In genomic region chrX:52995974-52996304, GRCh38 we compare ENCODE assay signal across 8 cellular contexts. TPM values are rescaled to one million over a fixed set of nuclear protein-coding genes. Genes with fewer than 3 reads are reported as not detected.
DNase-seq lines count a peak whose midpoint lies in the region; ATAC-seq and TF ChIP-seq lines count a peak whose summit lies in the region.

No MANE protein-coding gene starts in this region.

- no peak for DNase-seq in activated CD4-positive, alpha-beta T cell treated with anti-CD3 and anti-CD28 coated beads for 36 hours
- no peak for DNase-seq in activated CD4-positive, alpha-beta T cell treated with anti-CD3 and anti-CD28 coated beads for 48 hours
- DNase-seq in activated CD4-positive, alpha-beta memory T cell treated with anti-CD3 and anti-CD28 coated beads, Interleukin-2, amount 10 ng/mL, durations not matched to agents 7 days and 5 days, result no peak
- no peak for DNase-seq in SKM-1 treated with dmso at 0.1 percent for 144 hours (lab: John Stamatoyannopoulos, UW; ENCODE audit: unreplicated experiment)
- DNase-seq in GM13977 (ENCODE audit: low spot score), result no peak

- H3K9ac ChIP-seq in iPS-20b (ENCODE audit: low read depth, low read length), result peak overlapping the region; percentile 93; the same call in 1 of the 2 replicates

- H3K36me3 ChIP-seq in iPS-20b (ENCODE audit: insufficient read depth, low read depth, low read length), result no peaks in the 10 kb centered on the region

- no peak for TF ChIP-seq CTCF in GM13977 (IDR thresholded peaks at IDR 0.05; ENCODE audit: extremely low read depth, insufficient read depth, missing control alignments)

- in situ Hi-C loops in GM13977 (cut with MboI; ENCODE audit: low pct_unique_long_range_greater_than_20kb, low sequenced_read_pairs, unreplicated experiment), result no loop called here

- no peaks in the 10 kb centered on the region for H3K9me3 ChIP-seq in iPS-20b (ENCODE audit: insufficient read depth, low read depth, low read length)

- H3K4me3 ChIP-seq in iPS-20b (ENCODE audit: low read length), result peak overlapping the region; percentile 84; the same call in 1 of the 2 replicates

- H3K36me3 Mint-ChIP-seq in activated CD4-positive, alpha-beta T cell treated with anti-CD3 and anti-CD28 coated beads for 36 hours (ENCODE audit: low read depth), result no peaks in the 10 kb centered on the region
- no peaks in the 10 kb centered on the region for H3K36me3 Mint-ChIP-seq in activated CD4-positive, alpha-beta memory T cell treated with anti-CD3 and anti-CD28 coated beads, Interleukin-2, amount 10 ng/mL, durations not matched to agents 7 days and 5 days (ENCODE audit: low read depth)

- H3K4me1 ChIP-seq in iPS-20b (ENCODE audit: insufficient read depth, low read length), result no peaks in the 10 kb centered on the region

- no peaks in the 10 kb centered on the region for H3K27me3 Mint-ChIP-seq in activated CD4-positive, alpha-beta T cell treated with anti-CD3 and anti-CD28 coated beads for 36 hours
- no peaks in the 10 kb centered on the region for H3K27me3 Mint-ChIP-seq in activated CD4-positive, alpha-beta memory T cell treated with anti-CD3 and anti-CD28 coated beads, Interleukin-2, amount 10 ng/mL, durations not matched to agents 7 days and 5 days

- peaks cover 26% of the 10 kb centered on the region for H3K4me1 Mint-ChIP-seq in activated CD4-positive, alpha-beta T cell treated with anti-CD3 and anti-CD28 coated beads for 36 hours
- H3K4me1 Mint-ChIP-seq in activated CD4-positive, alpha-beta memory T cell treated with anti-CD3 and anti-CD28 coated beads, Interleukin-2, amount 10 ng/mL, durations not matched to agents 7 days and 5 days, result peaks cover 25% of the 10 kb centered on the region

- H3K4me3 Mint-ChIP-seq in activated CD4-positive, alpha-beta T cell treated with anti-CD3 and anti-CD28 coated beads for 36 hours, result peak overlapping the region; percentile 87
- H3K4me3 Mint-ChIP-seq in activated CD4-positive, alpha-beta memory T cell treated with anti-CD3 and anti-CD28 coated beads, Interleukin-2, amount 10 ng/mL, durations not matched to agents 7 days and 5 days, result peak overlapping the region; percentile 94

- H3K27ac ChIP-seq in iPS-20b (ENCODE audit: low read length) (no peak overlapping the region), temporal lobe (ENCODE audit: low read depth, low read length) (peak overlapping the region; percentile 92)

- CTCF ChIA-PET in activated CD4-positive, alpha-beta T cell treated with anti-CD3 and anti-CD28 coated beads for 36 hours (lab: Charles Lee), result interaction anchor here (0.6 to 2.0 kb wide), 5 partner anchors 9 to 1535 kb away, joined by 3 to 7 read pairs (median 4); partner anchors contain the start of gene KDM5C
- CTCF ChIA-PET in activated CD4-positive, alpha-beta memory T cell treated with anti-CD3 and anti-CD28 coated beads, Interleukin-2, amount 10 ng/mL, durations not matched to agents 7 days and 5 days (lab: Charles Lee), result interaction anchor here (1.0 to 2.0 kb wide), 4 partner anchors 9 to 1537 kb away, joined by 3 to 5 read pairs (median 4); no protein-coding TSS in a partner anchor

- H3K9me3 Mint-ChIP-seq in activated CD4-positive, alpha-beta T cell treated with anti-CD3 and anti-CD28 coated beads for 36 hours (ENCODE audit: low read depth), result no peaks in the 10 kb centered on the region
- no peaks in the 10 kb centered on the region for H3K9me3 Mint-ChIP-seq in activated CD4-positive, alpha-beta memory T cell treated with anti-CD3 and anti-CD28 coated beads, Interleukin-2, amount 10 ng/mL, durations not matched to agents 7 days and 5 days

- H3K27me3 ChIP-seq in iPS-20b (ENCODE audit: insufficient read depth, low read length), result no peaks in the 10 kb centered on the region; the same call in 1 of the 2 replicates

- intact Hi-C loops in activated CD4-positive, alpha-beta T cell treated with anti-CD3 and anti-CD28 coated beads for 36 hours (cut with DNase I, micrococcal nuclease), result loop anchor here (1.0 to 5.0 kb wide), 8 partner anchors 86 to 1104 kb away; partner anchors contain the start of genes KANTR (in 1 of the 2), KDM5C (in 1 of the 2), MAGED1 (in 1 of the 2) and PHF8 (in 1 of the 2)

- no peak for ATAC-seq in activated CD4-positive, alpha-beta T cell treated with anti-CD3 and anti-CD28 coated beads for 36 hours
- no peak for ATAC-seq in GM18502 (IDR thresholded peaks at IDR 0.05; ENCODE audit: poor library complexity, unreplicated experiment)

- peak overlapping the region; percentile 99 for H3K27ac Mint-ChIP-seq in activated CD4-positive, alpha-beta T cell treated with anti-CD3 and anti-CD28 coated beads for 36 hours
- peak overlapping the region; percentile 97 for H3K27ac Mint-ChIP-seq in activated CD4-positive, alpha-beta memory T cell treated with anti-CD3 and anti-CD28 coated beads, Interleukin-2, amount 10 ng/mL, durations not matched to agents 7 days and 5 days

- POLR2A ChIA-PET in activated CD4-positive, alpha-beta T cell treated with anti-CD3 and anti-CD28 coated beads for 36 hours (lab: Charles Lee), result no interaction called here
- POLR2A ChIA-PET in activated CD4-positive, alpha-beta memory T cell treated with anti-CD3 and anti-CD28 coated beads, Interleukin-2, amount 10 ng/mL, durations not matched to agents 7 days and 5 days (lab: Charles Lee), result interaction anchor here (0.6 to 1.5 kb wide), 4 partner anchors 13 to 86 kb away, joined by 3 to 11 read pairs (median 4); partner anchors contain the start of gene TSPYL2

RNA-seq across cellular contexts. Expression of gene FAM156A, which starts 37.6 kb away (rescaled TPM):
- total RNA-seq in activated CD4-positive, alpha-beta T cell treated with anti-CD3 and anti-CD28 coated beads for 36 hours, result 10 to 100 TPM; 18.3 to 25.8 TPM
- 10 to 100 TPM; 18.5 to 21.0 TPM for total RNA-seq in activated CD4-positive, alpha-beta memory T cell treated with anti-CD3 and anti-CD28 coated beads, Interleukin-2, amount 10 ng/mL, durations not matched to agents 7 days and 5 days
- 16.5 TPM for total RNA-seq in temporal lobe

RNA-seq across cellular contexts. Expression of gene GPR173, which starts 52.6 kb away (rescaled TPM):
- total RNA-seq in activated CD4-positive, alpha-beta T cell treated with anti-CD3 and anti-CD28 coated beads for 36 hours, result under 1 TPM in 1 of 2 experiments, not detected in 1; 0.14 TPM
- total RNA-seq in activated CD4-positive, alpha-beta memory T cell treated with anti-CD3 and anti-CD28 coated beads, Interleukin-2, amount 10 ng/mL, durations not matched to agents 7 days and 5 days, result not detected
- 26.1 TPM for total RNA-seq in temporal lobe

Comparison
In these comparisons a context has a peak if more than half of its experiments do, and no peak if none do; other contexts are left out.
1. RNA of gene GPR173, which starts 52.6 kb away (total RNA-seq): 26.1 TPM in temporal lobe (single experiment); 0.14 TPM in activated CD4-positive, alpha-beta T cell treated with anti-CD3 and anti-CD28 coated beads for 36 hours and not detected in activated CD4-positive, alpha-beta memory T cell treated with anti-CD3 and anti-CD28 coated beads, Interleukin-2, amount 10 ng/mL, durations not matched to agents 7 days and 5 days; every median in the first group is over 10 times any median in the second.